In genomic region chr16:89547291-89547690, GRCh38 we compare ENCODE assay signal across 4 cellular contexts. TPM values are rescaled to one million over a fixed set of nuclear protein-coding genes. Genes with fewer than 3 reads are reported as not detected.
"Had no signal": no experiment of that assay in that cellular context is flagged by ENCODE, and none has a peak within 500 bp of the region (broad histone marks: within the 10 kb centered on the region; RNA-seq: fewer than 3 reads in every experiment).

No MANE protein-coding gene starts in this region.

- H3K4me1 Mint-ChIP-seq: GM23338, H9, IgD-negative memory B cell had no signal

- H2AFZ ChIP-seq: GM23338 had no signal

- H3K4me3 Mint-ChIP-seq: GM23338, H9 had no signal

- H3K4me2 ChIP-seq: GM23338 had no signal

- H3K4me3 ChIP-seq: GM23338 had no signal

- DNase-seq: H9, HCEC 1CT had no signal

- H3K9me3 Mint-ChIP-seq: GM23338, H9, IgD-negative memory B cell had no signal

- H3K27me3 Mint-ChIP-seq: IgD-negative memory B cell had no signal

- H3K27ac Mint-ChIP-seq: GM23338, H9, IgD-negative memory B cell had no signal

RNA-seq across cellular contexts. Expression of gene CPNE7, which starts 28.3 kb away (rescaled TPM):
- polyA plus RNA-seq: IgD-negative memory B cell had no signal
